In genomic region chr18:34921271-34921670, GRCh38 we compare ENCODE assay signal across 28 cellular contexts.
"Had no signal": no experiment of that assay in that cellular context is flagged by ENCODE, and none has a peak within 500 bp of the region (broad histone marks: within the 10 kb centered on the region; RNA-seq: fewer than 3 reads in every experiment).

No MANE protein-coding gene starts in this region.

- DNase-seq: hypothalamus; immature natural killer cell; kidney; left colon; left ventricle myocardium inferior; midbrain; mucosa of descending colon; naive thymus-derived CD4-positive, alpha-beta T cell; pancreas; posterior cingulate gyrus; retina; right cardiac atrium; stimulated activated CD4-positive, alpha-beta T cell treated with anti-CD3 and anti-CD28 coated beads, Interleukin-12 subunit alpha, Interleukin-12 subunit beta, amount 100 ng/mL, for 4 hours; stimulated activated CD4-positive, alpha-beta T cell treated with anti-CD3 and anti-CD28 coated beads, Interleukin-15, amount 100 ng/mL, for 24 hours; stimulated activated CD4-positive, alpha-beta T cell treated with anti-CD3 and anti-CD28 coated beads, Interleukin-2, amount 100 ng/mL, for 24 hours; stimulated activated CD4-positive, alpha-beta T cell treated with anti-CD3 and anti-CD28 coated beads, Interleukin-4, amount 100 ng/mL, for 1 hour; stimulated activated naive B cell treated with anti-CD40 and anti-IgM and Interleukin-4, amounts not matched to agents 10 μg/mL and 1 μg/mL and 100 μg/mL, for 72 hours; stimulated activated naive CD8-positive, alpha-beta T cell treated with anti-CD3 and anti-CD28 coated beads, Interleukin-15, Interleukin-2, amounts not matched to agents 100 U/mL and 50 U/mL, for 24 hours; stomach; tibial artery; uterus had no signal

- H3K27ac ChIP-seq: left ventricle myocardium inferior, pancreas, prostate gland, skin epidermis, stomach, suprapubic skin, thoracic aorta, tibial artery, uterus had no signal

- H3K4me3 ChIP-seq: left ventricle myocardium inferior, lung, mucosa of descending colon, pancreas, prostate gland, skin epidermis, stomach, suprapubic skin, thoracic aorta, tibial artery, uterus had no signal

- H3K27me3 ChIP-seq: pancreas, stomach, suprapubic skin, tibial artery, uterus had no signal

- H3K4me1 ChIP-seq: left ventricle myocardium inferior, pancreas, prostate gland, stomach, suprapubic skin, uterus had no signal

- H3K9me3 ChIP-seq: mucosa of descending colon, pancreas, prostate gland, stomach, suprapubic skin, thoracic aorta, tibial artery, uterus had no signal

- ATAC-seq: left colon; mucosa of descending colon; naive thymus-derived CD4-positive, alpha-beta T cell; natural killer cell treated with Interleukin-12 subunit alpha and Interleukin-12 subunit beta and Interleukin-15 and Interleukin-18, amount 100 ng/mL, for 72 hours; pancreas; right cardiac atrium; sciatic nerve; stimulated activated naive B cell treated with anti-CD40 and anti-IgM and Interleukin-4, amounts not matched to agents 10 μg/mL and 1 μg/mL and 100 μg/mL, for 72 hours; stimulated activated naive CD8-positive, alpha-beta T cell treated with anti-CD3 and anti-CD28 coated beads, Interleukin-15, Interleukin-2, amounts not matched to agents 100 U/mL and 50 U/mL, for 24 hours had no signal

- H3K36me3 ChIP-seq: left ventricle myocardium inferior, pancreas, prostate gland, stomach, suprapubic skin, thoracic aorta, tibial artery, uterus had no signal
